Comparison of ENCODE assay signal across 23 cellular contexts in the genomic region with DNA sequence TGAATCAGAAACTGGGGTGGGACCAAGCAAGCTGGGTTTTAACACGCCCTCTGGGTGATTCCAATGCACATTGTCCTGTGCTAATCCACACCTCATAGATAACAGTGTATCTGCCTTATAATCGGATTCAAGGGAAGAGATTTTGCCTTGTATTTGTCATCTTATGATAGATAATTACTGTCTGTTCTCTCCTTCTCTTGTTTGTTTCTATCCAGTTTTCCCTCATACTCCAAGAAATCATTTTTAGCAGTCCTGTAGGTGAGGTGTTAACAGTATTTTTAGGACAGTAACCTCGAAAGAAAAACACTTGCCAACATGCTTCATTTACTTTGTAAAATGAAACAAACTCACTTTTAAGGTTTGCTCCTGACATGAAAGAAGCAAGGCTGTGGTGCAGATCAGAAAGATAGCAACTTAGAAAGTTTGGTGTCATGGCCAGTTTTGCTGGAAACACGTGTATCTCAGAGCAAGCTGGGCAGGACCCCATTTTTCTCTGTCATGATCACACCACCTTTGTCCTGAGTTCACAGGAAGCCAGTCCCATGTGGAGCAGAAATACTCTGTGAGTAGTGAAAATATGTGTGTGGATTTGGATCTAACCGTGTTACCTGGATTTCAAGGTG.
DNase-seq lines count a peak whose midpoint lies in the region; ATAC-seq, FAIRE-seq and TF ChIP-seq lines count a peak whose summit lies in the region.
"Had no signal": no experiment of that assay in that cellular context is flagged by ENCODE, and none has a peak within 500 bp of the region (broad histone marks: within the 10 kb centered on the region; RNA-seq: fewer than 3 reads in every experiment).

No MANE protein-coding gene starts in this region.

- peaks cover 12 to 19% of the 10 kb centered on the region in 2 experiments for H3K4me1 ChIP-seq in neutrophil (ENCODE audit: control insufficient read depth in 1 of 2, insufficient read depth in 1 of 2, low read depth in 1 of 2, low read length in 1 of 2)
- peaks cover 27% of the 10 kb centered on the region for H3K4me1 ChIP-seq in GM23338 (ENCODE audit: insufficient read depth)
- H3K4me1 ChIP-seq in breast epithelium = peaks cover 0 to 16% of the 10 kb centered on the region in 2 donors

- intact Hi-C loops in activated T-helper 2 cell treated with anti-CD3 and anti-CD28 coated beads, Interferon-gamma antibody, Interleukin-2, Interleukin-4, amounts not matched to agents 10 μg/mL and 5 μg/mL and 100 μg/mL, durations not matched to agents 14 hours and 24 hours and 36 hours (cut with micrococcal nuclease) = loop anchor here (5.0 kb wide), 1 partner anchor 201 kb away; the partner anchor contains the start of gene ULK4
- intact Hi-C loops in breast epithelium (cut with DNase I; ENCODE audit: low total_unique reads) = no loop called here

- no peak overlapping the region for H2AFZ ChIP-seq in GM23338

- no peaks in the 10 kb centered on the region for H3K9me3 Mint-ChIP-seq in T-helper 1 cell treated with Interleukin-12 subunit alpha and Interleukin-12 subunit beta and Interleukin-4 antibody, amounts not matched to agents 30 μg/mL and 1 μg/mL, for 36 hours
- no peaks in the 10 kb centered on the region for H3K9me3 Mint-ChIP-seq in activated T-helper 2 cell treated with anti-CD3 and anti-CD28 coated beads, Interferon-gamma antibody, Interleukin-2, Interleukin-4, amounts not matched to agents 10 μg/mL and 5 μg/mL and 100 μg/mL, durations not matched to agents 14 hours and 24 hours and 36 hours
- no peaks in the 10 kb centered on the region for H3K9me3 Mint-ChIP-seq in GM23338
- H3K9me3 Mint-ChIP-seq: T-cell had no signal

- DNase-seq in T-helper 1 cell (no peak), GM12891 (ENCODE audit: insufficient read length, low spot score) (no peak), GM23338 (ENCODE audit: low spot score) (no peak), breast epithelium (ENCODE audit: low spot score in 2 of 2) (no peak), NCI-H2081 treated with DMSO at 0.1 percent for 48 hours (lab: John Stamatoyannopoulos, UW) (no peak)
- DNase-seq in activated T-helper 2 cell treated with anti-CD3 and anti-CD28 coated beads, Interferon-gamma antibody, Interleukin-2, Interleukin-4, amounts not matched to agents 10 μg/mL and 5 μg/mL and 100 μg/mL, durations not matched to agents 14 hours and 24 hours and 36 hours (ENCODE audit: low spot score) = no peak
- DNase-seq: 8988T, brain microvascular endothelial cell, Caco-2, colonic mucosa, glutamatergic neuron, KBM-7, left ventricle myocardium superior, NCI-H187 treated with DMSO at 0.1 percent for 48 hours, NCI-H226, NCI-H774, nucleus accumbens, retina, SIG-M5, T-cell had no signal

- no peaks in the 10 kb centered on the region for H3F3A ChIP-seq in GM23338 (replicated peaks; ENCODE audit: low read depth)

- no peak overlapping the region for H3K4me3 Mint-ChIP-seq in T-helper 1 cell treated with Interleukin-12 subunit alpha and Interleukin-12 subunit beta and Interleukin-4 antibody, amounts not matched to agents 30 μg/mL and 1 μg/mL, for 36 hours
- H3K4me3 Mint-ChIP-seq in activated T-helper 2 cell treated with anti-CD3 and anti-CD28 coated beads, Interferon-gamma antibody, Interleukin-2, Interleukin-4, amounts not matched to agents 10 μg/mL and 5 μg/mL and 100 μg/mL, durations not matched to agents 14 hours and 24 hours and 36 hours (ENCODE audit: low read depth) = peak overlapping the region; percentile 17
- no peak overlapping the region for H3K4me3 Mint-ChIP-seq in GM23338
- H3K4me3 Mint-ChIP-seq: T-cell had no signal

- H3K27ac ChIP-seq in neutrophil (peak overlapping the region; percentile 48), GM23338 (ENCODE audit: low read depth) (no peak overlapping the region), breast epithelium (peak overlapping the region in 1 of 2 donors; percentile 19)
- H3K27ac ChIP-seq: brain microvascular endothelial cell, colonic mucosa, vagina had no signal

- no peaks in the 10 kb centered on the region for H3K36me3 Mint-ChIP-seq in T-helper 1 cell treated with Interleukin-12 subunit alpha and Interleukin-12 subunit beta and Interleukin-4 antibody, amounts not matched to agents 30 μg/mL and 1 μg/mL, for 36 hours (ENCODE audit: low read depth)
- H3K36me3 Mint-ChIP-seq in activated T-helper 2 cell treated with anti-CD3 and anti-CD28 coated beads, Interferon-gamma antibody, Interleukin-2, Interleukin-4, amounts not matched to agents 10 μg/mL and 5 μg/mL and 100 μg/mL, durations not matched to agents 14 hours and 24 hours and 36 hours (ENCODE audit: low read depth) = peaks cover 3% of the 10 kb centered on the region
- no peaks in the 10 kb centered on the region for H3K36me3 Mint-ChIP-seq in GM23338 (ENCODE audit: low read depth)
- H3K36me3 Mint-ChIP-seq: T-cell had no signal

- H3K36me3 ChIP-seq in neutrophil (no peaks in the 10 kb centered on the region), GM23338 (ENCODE audit: insufficient read depth) (no peaks in the 10 kb centered on the region), breast epithelium (no peaks in the 10 kb centered on the region)
- H3K36me3 ChIP-seq: brain microvascular endothelial cell, colonic mucosa, vagina had no signal

- H3K4me1 Mint-ChIP-seq in T-helper 1 cell treated with Interleukin-12 subunit alpha and Interleukin-12 subunit beta and Interleukin-4 antibody, amounts not matched to agents 30 μg/mL and 1 μg/mL, for 36 hours (ENCODE audit: low read depth) = peaks cover 27% of the 10 kb centered on the region
- H3K4me1 Mint-ChIP-seq in activated T-helper 2 cell treated with anti-CD3 and anti-CD28 coated beads, Interferon-gamma antibody, Interleukin-2, Interleukin-4, amounts not matched to agents 10 μg/mL and 5 μg/mL and 100 μg/mL, durations not matched to agents 14 hours and 24 hours and 36 hours (ENCODE audit: low read depth) = peaks cover 35% of the 10 kb centered on the region
- peaks cover 33% of the 10 kb centered on the region for H3K4me1 Mint-ChIP-seq in GM23338

- H3K4me2 ChIP-seq in GM23338 = no peak overlapping the region

- ATAC-seq in GM23338 = no peak
- ATAC-seq: left ventricle myocardium superior, T-cell had no signal

- H3K9me3 ChIP-seq in neutrophil = no peaks in the 10 kb centered on the region
- H3K9me3 ChIP-seq in breast epithelium = no peaks in the 10 kb centered on the region
- H3K9me3 ChIP-seq: Caco-2, colonic mucosa, vagina had no signal

- no peak for TF ChIP-seq POLR2A in GM12891 (IDR thresholded peaks at IDR 0.05; ENCODE audit: low read depth, low read length)
- TF ChIP-seq POLR2A in breast epithelium (IDR thresholded peaks at IDR 0.05) = no peak

- TF ChIP-seq CTCF in neutrophil (IDR thresholded peaks at IDR 0.05) (no peak), GM23338 (conservative IDR thresholded peaks at IDR 0.05; ENCODE audit: low read depth in 2 of 2) (no peak), breast epithelium (IDR thresholded peaks at IDR 0.05) (no peak)

- peak overlapping the region; percentile 42 for H3K27ac Mint-ChIP-seq in T-helper 1 cell treated with Interleukin-12 subunit alpha and Interleukin-12 subunit beta and Interleukin-4 antibody, amounts not matched to agents 30 μg/mL and 1 μg/mL, for 36 hours
- H3K27ac Mint-ChIP-seq in activated T-helper 2 cell treated with anti-CD3 and anti-CD28 coated beads, Interferon-gamma antibody, Interleukin-2, Interleukin-4, amounts not matched to agents 10 μg/mL and 5 μg/mL and 100 μg/mL, durations not matched to agents 14 hours and 24 hours and 36 hours = peak overlapping the region; percentile 58
- no peak overlapping the region; the same call in 1 of the 2 replicates for H3K27ac Mint-ChIP-seq in GM23338

- H3K9me2 ChIP-seq in GM23338 (ENCODE audit: insufficient read depth) = no peaks in the 10 kb centered on the region

- H4K20me1 ChIP-seq in GM23338 (replicated peaks; ENCODE audit: insufficient read depth) = peaks cover 6% of the 10 kb centered on the region; the same call in 1 of the 2 replicates

- no peaks in the 10 kb centered on the region for H3K27me3 ChIP-seq in neutrophil
- no peaks in the 10 kb centered on the region for H3K27me3 ChIP-seq in GM23338 (ENCODE audit: insufficient read depth)
- no peaks in the 10 kb centered on the region for H3K27me3 ChIP-seq in breast epithelium
- H3K27me3 ChIP-seq: brain microvascular endothelial cell, colonic mucosa, vagina had no signal

- FAIRE-seq in GM12891 (lab: Jason Lieb, UNC) = peak; percentile 26

- H3K4me3 ChIP-seq in neutrophil (ENCODE audit: low read depth in 1 of 2, low read length in 1 of 2) (no peak overlapping the region), GM23338 (no peak overlapping the region), breast epithelium (no peak overlapping the region)
- H3K4me3 ChIP-seq: colonic mucosa, vagina had no signal

- no peaks in the 10 kb centered on the region for H3K27me3 Mint-ChIP-seq in T-helper 1 cell treated with Interleukin-12 subunit alpha and Interleukin-12 subunit beta and Interleukin-4 antibody, amounts not matched to agents 30 μg/mL and 1 μg/mL, for 36 hours (ENCODE audit: low read depth)
- H3K27me3 Mint-ChIP-seq in activated T-helper 2 cell treated with anti-CD3 and anti-CD28 coated beads, Interferon-gamma antibody, Interleukin-2, Interleukin-4, amounts not matched to agents 10 μg/mL and 5 μg/mL and 100 μg/mL, durations not matched to agents 14 hours and 24 hours and 36 hours (ENCODE audit: low read depth) = no peaks in the 10 kb centered on the region
- H3K27me3 Mint-ChIP-seq in GM23338 (ENCODE audit: insufficient read depth, low read depth, poor library complexity) = no peaks in the 10 kb centered on the region
- H3K27me3 Mint-ChIP-seq: T-cell had no signal

- H3K79me2 ChIP-seq in GM23338 (replicated peaks; ENCODE audit: insufficient read depth) = peaks cover 75% of the 10 kb centered on the region

TF ChIP-seq in GM12891, 5 proteins besides CTCF, POLR2A, EP300 and RAD21:
- TF ChIP-seq POU2F2 (IDR thresholded peaks at IDR 0.05; ENCODE audit: low read depth, low read length) (no peak), PAX5 (IDR thresholded peaks at IDR 0.05; ENCODE audit: insufficient read depth, low read length, severe bottlenecking) (no peak), TAF1 (IDR thresholded peaks at IDR 0.05; ENCODE audit: low read depth, low read length) (no peak)
TF ChIP-seq in GM12891: peak in this region for 0.

TF ChIP-seq in GM23338, 12 proteins besides CTCF, POLR2A, EP300 and RAD21 (continues in another document):
- no peak for TF ChIP-seq JUNB (IDR thresholded peaks at IDR 0.05; ENCODE audit: unreplicated experiment)
